8 cellular contexts compared by ENCODE assay signal in genomic region chr7:27147211-27148030, GRCh38. TPM values are rescaled to one million over a fixed set of nuclear protein-coding genes. Genes with fewer than 3 reads are reported as not detected.
A peak's percentile ranks its signal among the peaks of the same experiment; 100 is the strongest.
DNase-seq lines count a peak whose midpoint lies in the region; ATAC-seq, FAIRE-seq and TF ChIP-seq lines count a peak whose summit lies in the region.

Gene HOXA6, minus strand, starts transcription at chr7:27147774. Its CDS starts 25 bp downstream, at chr7:27147749.

- peaks cover 75% of the 10 kb centered on the region for H3K27me3 Mint-ChIP-seq in activated naive CD4-positive, alpha-beta T cell treated with anti-CD3 and anti-CD28 coated beads for 36 hours (ENCODE audit: low read depth)
- H3K27me3 Mint-ChIP-seq in activated naive CD8-positive, alpha-beta T cell treated with anti-CD3 and anti-CD28 coated beads for 36 hours: peaks cover 87% of the 10 kb centered on the region

- H3K4me3 Mint-ChIP-seq in activated naive CD4-positive, alpha-beta T cell treated with anti-CD3 and anti-CD28 coated beads for 36 hours: peak within 1 kb of the TSS; percentile 42
- H3K4me3 Mint-ChIP-seq in activated naive CD8-positive, alpha-beta T cell treated with anti-CD3 and anti-CD28 coated beads for 36 hours: peak within 1 kb of the TSS; percentile 65

- no peak for ATAC-seq in activated naive CD4-positive, alpha-beta T cell treated with anti-CD3 and anti-CD28 coated beads, Interleukin-2, amount 50 U/mL, for 72 hours
- ATAC-seq in lower lobe of right lung: no peak
- no peak for ATAC-seq in upper lobe of left lung (ENCODE audit: low FRiP score in 2 of 2)
- ATAC-seq in GM18907 (IDR thresholded peaks at IDR 0.05; ENCODE audit: unreplicated experiment): no peak

- H3K36me3 Mint-ChIP-seq in activated naive CD4-positive, alpha-beta T cell treated with anti-CD3 and anti-CD28 coated beads for 36 hours (ENCODE audit: low read depth): no peaks in the 10 kb centered on the region
- H3K36me3 Mint-ChIP-seq in activated naive CD4-positive, alpha-beta T cell treated with anti-CD3 and anti-CD28 coated beads, Interleukin-2, amount 50 U/mL, for 72 hours: peaks cover 5 to 12% of the 10 kb centered on the region in 2 donors
- peaks cover 1% of the 10 kb centered on the region for H3K36me3 Mint-ChIP-seq in activated naive CD8-positive, alpha-beta T cell treated with anti-CD3 and anti-CD28 coated beads for 36 hours

- H3K4me3 ChIP-seq in lower lobe of right lung: peak within 1 kb of the TSS; percentile 60
- peak within 1 kb of the TSS; percentile 14 to 74 (median 43) for H3K4me3 ChIP-seq in upper lobe of left lung

- CTCF ChIA-PET in activated naive CD4-positive, alpha-beta T cell treated with anti-CD3 and anti-CD28 coated beads for 36 hours (lab: Charles Lee): interaction anchor here (1.2 to 1.4 kb wide), 2 partner anchors 10 to 11 kb away, joined by 3 read pairs; partner anchors contain the start of gene HOXA7

- 20 to 37% methylated on average over 16 to 36 of the region's 63 CpGs for WGBS in upper lobe of left lung, 2 donors

- TF ChIP-seq POLR2A in upper lobe of left lung (IDR thresholded peaks at IDR 0.05) (no peak), GM12891 (IDR thresholded peaks at IDR 0.05; ENCODE audit: low read depth, low read length) (no peak)

- TF ChIP-seq CTCF in lower lobe of right lung (IDR thresholded peaks at IDR 0.05): no peak
- TF ChIP-seq CTCF in upper lobe of left lung (IDR thresholded peaks at IDR 0.05): no peak

- H3K36me3 ChIP-seq in lower lobe of right lung: no peaks in the 10 kb centered on the region
- H3K36me3 ChIP-seq in upper lobe of left lung: no peaks in the 10 kb centered on the region

- H3K27ac Mint-ChIP-seq in activated naive CD4-positive, alpha-beta T cell treated with anti-CD3 and anti-CD28 coated beads for 36 hours: no peak within 1 kb of the TSS
- no peak within 1 kb of the TSS for H3K27ac Mint-ChIP-seq in activated naive CD4-positive, alpha-beta T cell treated with anti-CD3 and anti-CD28 coated beads, Interleukin-2, amount 50 U/mL, for 72 hours
- no peak within 1 kb of the TSS for H3K27ac Mint-ChIP-seq in activated naive CD8-positive, alpha-beta T cell treated with anti-CD3 and anti-CD28 coated beads for 36 hours

- H3K27ac ChIP-seq in lower lobe of right lung (peak within 1 kb of the TSS; percentile 89), upper lobe of left lung (peak within 1 kb of the TSS; percentile 84 to 95 (median 88))

- peaks cover 22% of the 10 kb centered on the region for H3K4me1 Mint-ChIP-seq in activated naive CD4-positive, alpha-beta T cell treated with anti-CD3 and anti-CD28 coated beads for 36 hours (ENCODE audit: low read depth)
- H3K4me1 Mint-ChIP-seq in activated naive CD8-positive, alpha-beta T cell treated with anti-CD3 and anti-CD28 coated beads for 36 hours: peaks cover 25% of the 10 kb centered on the region

- intact Hi-C loops in activated naive CD4-positive, alpha-beta T cell treated with anti-CD3 and anti-CD28 coated beads for 36 hours (cut with micrococcal nuclease): no loop called here
- intact Hi-C loops in lower lobe of right lung (cut with DNase I): no loop called here

- H3K9me3 ChIP-seq in lower lobe of right lung (no peaks in the 10 kb centered on the region), upper lobe of left lung (no peaks in the 10 kb centered on the region)

- no peak for FAIRE-seq in GM12891 (lab: Jason Lieb, UNC)

- H3K9me3 Mint-ChIP-seq in activated naive CD4-positive, alpha-beta T cell treated with anti-CD3 and anti-CD28 coated beads for 36 hours: no peaks in the 10 kb centered on the region
- H3K9me3 Mint-ChIP-seq in activated naive CD4-positive, alpha-beta T cell treated with anti-CD3 and anti-CD28 coated beads, Interleukin-2, amount 50 U/mL, for 72 hours: no peaks in the 10 kb centered on the region
- no peaks in the 10 kb centered on the region for H3K9me3 Mint-ChIP-seq in activated naive CD8-positive, alpha-beta T cell treated with anti-CD3 and anti-CD28 coated beads for 36 hours

- H3K27me3 ChIP-seq in lower lobe of right lung (ENCODE audit: low read depth) (peaks cover 82% of the 10 kb centered on the region), upper lobe of left lung (peaks cover 0 to 46% (median 26%) of the 10 kb centered on the region in 4 donors)

- no peak for DNase-seq in activated naive CD4-positive, alpha-beta T cell treated with anti-CD3 and anti-CD28 coated beads for 36 hours
- no peak for DNase-seq in activated naive CD4-positive, alpha-beta T cell treated with anti-CD3 and anti-CD28 coated beads, Interleukin-2, amount 50 U/mL, for 72 hours (ENCODE audit: low spot score in 2 of 2)
- DNase-seq in activated naive CD8-positive, alpha-beta T cell treated with anti-CD3 and anti-CD28 coated beads for 36 hours: no peak
- DNase-seq in lower lobe of right lung (peak; percentile 49), upper lobe of left lung (peak in 1 of 2 donors; percentile 91), GM12891 (ENCODE audit: insufficient read length, low spot score) (no peak), foreskin melanocyte (no peak)

- H3K4me1 ChIP-seq in lower lobe of right lung (peaks cover 45% of the 10 kb centered on the region), upper lobe of left lung (peaks cover 21 to 55% (median 31%) of the 10 kb centered on the region in 4 donors)

- TF ChIP-seq EP300 in upper lobe of left lung (IDR thresholded peaks at IDR 0.05): no peak

TF ChIP-seq in GM12891, 5 proteins besides CTCF, POLR2A, EP300 and RAD21:
- TF ChIP-seq TAF1 (IDR thresholded peaks at IDR 0.05; ENCODE audit: low read depth, low read length): no peak
- TF ChIP-seq POLR2AphosphoS5 (IDR thresholded peaks at IDR 0.05; ENCODE audit: low read depth, low read length): no peak
- TF ChIP-seq PAX5 (IDR thresholded peaks at IDR 0.05; ENCODE audit: insufficient read depth, low read length, severe bottlenecking): no peak
- TF ChIP-seq POU2F2 (IDR thresholded peaks at IDR 0.05; ENCODE audit: low read depth, low read length): no peak
- TF ChIP-seq SPI1 (IDR thresholded peaks at IDR 0.05; ENCODE audit: low read depth, low read length): no peak

RNA-seq across cellular contexts. Expression of gene HOXA6, which starts in this region (rescaled TPM):
- not detected for total RNA-seq in activated naive CD4-positive, alpha-beta T cell treated with anti-CD3 and anti-CD28 coated beads for 36 hours
- total RNA-seq in activated naive CD4-positive, alpha-beta T cell treated with anti-CD3 and anti-CD28 coated beads, Interleukin-2, amount 50 U/mL, for 72 hours: under 1 TPM in 1 of 2 donors, not detected in 1; 0.31 TPM
- total RNA-seq in activated naive CD8-positive, alpha-beta T cell treated with anti-CD3 and anti-CD28 coated beads for 36 hours: not detected
- 4.6 TPM for total RNA-seq in lower lobe of right lung
- 1 to 10 TPM in 4 of 6 donors, under 1 TPM in 1, not detected in 1; 0.61 to 8.4 (median 4.0) TPM for total RNA-seq in upper lobe of left lung
- not detected for polyA plus RNA-seq in GM12891 (2012; ENCODE audit: low read depth, missing spikeins)
